12 cellular contexts compared by ENCODE assay signal in genomic region chr16:30602595-30603277, GRCh38. TPM values are rescaled to one million over a fixed set of nuclear protein-coding genes. Genes with fewer than 3 reads are reported as not detected.
DNase-seq lines count a peak whose midpoint lies in the region; FAIRE-seq and TF ChIP-seq lines count a peak whose summit lies in the region.
"Had no signal": no experiment of that assay in that cellular context is flagged by ENCODE, and none has a peak within 500 bp of the region (broad histone marks: within the 10 kb centered on the region; RNA-seq: fewer than 3 reads in every experiment).

No MANE protein-coding gene starts in this region.

- H3K9me3 ChIP-seq in A673 (ENCODE audit: low read depth, low read length, poor library complexity, severe bottlenecking) = no peaks in the 10 kb centered on the region
- no peaks in the 10 kb centered on the region for H3K9me3 ChIP-seq in small intestine (ENCODE audit: control insufficient read depth, low read depth)
- H3K9me3 ChIP-seq: BE2C, pancreas had no signal

- H3K4me1 ChIP-seq in A673 (ENCODE audit: insufficient read depth, low read length, poor library complexity, severe bottlenecking) (no peaks in the 10 kb centered on the region), small intestine (ENCODE audit: control insufficient read depth in 2 of 2, insufficient read depth in 1 of 2, low read depth in 1 of 2, low read length in 1 of 2) (peaks cover 0 to 4% of the 10 kb centered on the region in 2 donors)
- H3K4me1 ChIP-seq: BE2C, pancreas had no signal

- H3K27me3 ChIP-seq in A673 (replicated peaks; ENCODE audit: insufficient read depth, low read depth, low read length, poor library complexity) (no peaks in the 10 kb centered on the region), small intestine (ENCODE audit: control insufficient read depth in 2 of 2, insufficient read depth in 2 of 2, low read length in 2 of 2) (no peaks in the 10 kb centered on the region)
- H3K27me3 ChIP-seq: BE2C, pancreas had no signal

- H3K36me3 ChIP-seq in A673 (ENCODE audit: insufficient read depth, low read length, poor library complexity, severe bottlenecking) = peaks cover 38% of the 10 kb centered on the region
- H3K36me3 ChIP-seq in small intestine (ENCODE audit: control insufficient read depth in 2 of 2, insufficient read depth in 2 of 2, low read length in 2 of 2) = peaks cover 3 to 7% of the 10 kb centered on the region in 2 donors

- intact Hi-C loops in A673 (cut with micrococcal nuclease; ENCODE audit: unreplicated experiment) = no loop called here

- CTCF ChIA-PET in A673 (lab: Charles Lee) = interaction anchor here (1.1 kb wide), 1 partner anchor 13 kb away, joined by 3 read pairs; no protein-coding TSS in a partner anchor

- FAIRE-seq in small intestine (lab: Jason Lieb, UNC) = no peak
- FAIRE-seq: pancreas had no signal

- WGBS in small intestine, 3 donors = 64% methylated on average over 4 of the region's 4 CpGs

- BruUV-seq in A673 (replicated peaks; lab: Mats Ljungman, UMichigan) = no TSS peak

- peak; percentile 34 for DNase-seq in A673 (ENCODE audit: low spot score)
- peak; percentile 14 to 28 for DNase-seq in NOMO-1 (lab: John Stamatoyannopoulos, UW; ENCODE audit: unreplicated experiment in 2 of 2)
- DNase-seq in fibroblast of the conjunctiva (ENCODE audit: low read depth) = peak; percentile 44
- DNase-seq in NCI-H146 (lab: John Stamatoyannopoulos, UW) = no peak
- no peak for DNase-seq in small intestine
- no peak for DNase-seq in ureter (ENCODE audit: low spot score)
- DNase-seq: activated effector memory CD4-positive, alpha-beta T cell treated with Interleukin-2 at 50 U/mL for 16 hours; BE2C; cortex of kidney; NK-92 treated with Interleukin-12 subunit alpha and Interleukin-12 subunit beta, amount 100 ng/mL, for 24 hours had no signal

- H3K4me3 ChIP-seq in A673 (ENCODE audit: low read depth, low read length, poor library complexity, severe bottlenecking) = no peak overlapping the region
- H3K4me3 ChIP-seq in small intestine (ENCODE audit: low read depth in 1 of 2, low read length in 2 of 2) = no peak overlapping the region
- H3K4me3 ChIP-seq: pancreas had no signal

- POLR2A ChIA-PET in A673 (lab: Charles Lee; ENCODE audit: low non-redundant PET) = interaction anchor here (0.6 kb wide), 1 partner anchor 8 kb away, joined by 3 read pairs; no protein-coding TSS in a partner anchor

- no peak for TF ChIP-seq CTCF in A673 (conservative IDR thresholded peaks at IDR 0.05; ENCODE audit: low read depth, low read length)

- H3K27ac ChIP-seq in A673 (ENCODE audit: low read depth, low read length, poor library complexity, severe bottlenecking) (peak overlapping the region; percentile 58), small intestine (ENCODE audit: low read depth in 1 of 2, low read length in 1 of 2) (peak overlapping the region in 1 of 2 donors; percentile 40)
- H3K27ac ChIP-seq: pancreas, VCaP had no signal

RNA-seq across cellular contexts. Expression of gene ZNF689, which starts 7.5 kb away (rescaled TPM):
- total RNA-seq in A673 (2021) (18.1 and 21.1 TPM in 2 replicates), ureter (10.2 TPM)
- polyA plus RNA-seq in small intestine = 1 to 10 TPM; 5.7 to 7.2 (median 6.9) TPM

RNA-seq across cellular contexts. Expression of gene ZNF785, which starts 17.2 kb away (rescaled TPM):
- 21.4 and 23.2 TPM in 2 replicates for total RNA-seq in A673 (2021)
- 1 to 10 TPM; 1.9 to 6.0 (median 2.2) TPM for polyA plus RNA-seq in small intestine
- 25.2 TPM for total RNA-seq in ureter

RNA-seq across cellular contexts. Expression of gene ZNF688, which starts 31.2 kb away (rescaled TPM):
- total RNA-seq in A673 (2021) (8.5 and 9.1 TPM in 2 replicates), ureter (10.8 TPM)
- polyA plus RNA-seq in small intestine = 10 to 100 TPM; 16.3 to 46.7 (median 32.4) TPM

RNA-seq across cellular contexts. Expression of gene ZNF764, which starts 44.6 kb away (rescaled TPM):
- total RNA-seq in A673 (2021) = 15.2 and 17.7 TPM in 2 replicates
- polyA plus RNA-seq in small intestine = 1 to 10 TPM; 5.4 to 6.3 (median 6.0) TPM
- 6.9 TPM for total RNA-seq in ureter

RNA-seq across cellular contexts. Expression of gene PRR14, which starts 48.0 kb away (rescaled TPM):
- 35.7 and 44.6 TPM in 2 replicates for total RNA-seq in A673 (2021)
- 100 to 1,000 TPM in 2 of 3 donors, 10 to 100 TPM in 1; 42.3 to 131 (median 123) TPM for polyA plus RNA-seq in small intestine
- total RNA-seq in ureter = 37.8 TPM

Comparison
In these comparisons a context has a peak if more than half of its experiments do, and no peak if none do; other contexts are left out.
1. DNase-seq: peak in A673 (single experiment), NOMO-1 (2 of 2) and fibroblast of the conjunctiva (single experiment); none in NCI-H146 (single experiment), small intestine (single experiment) and ureter (single experiment).